Comparison of ENCODE assay signal across 8 cellular contexts in the genomic region with DNA sequence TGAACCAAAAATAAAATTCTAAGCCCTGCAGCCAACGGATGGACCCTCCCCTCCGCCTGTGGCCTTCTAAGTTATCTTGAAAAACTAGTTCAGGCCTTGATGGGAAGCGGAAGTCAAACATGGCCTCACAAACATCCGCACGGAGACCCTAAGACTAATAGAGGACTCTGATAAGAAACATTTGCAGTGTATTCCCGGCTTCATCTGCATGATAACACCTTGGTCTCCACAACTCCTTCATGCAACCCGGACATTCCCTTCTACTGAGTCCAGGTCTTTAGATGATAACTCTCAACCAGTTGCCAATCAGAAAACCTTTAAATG. TPM values are rescaled to one million over a fixed set of nuclear protein-coding genes. Genes with fewer than 3 reads are reported as not detected.
DNase-seq lines count a peak whose midpoint lies in the region; ATAC-seq and TF ChIP-seq lines count a peak whose summit lies in the region.

No MANE protein-coding gene starts in this region.

- peak overlapping the region; percentile 60 for H3K27ac Mint-ChIP-seq in activated T-cell treated with anti-CD3 and anti-CD28 coated beads, Interleukin-2, amount 50 U/mL, for 24 hours
- peak overlapping the region; percentile 90 for H3K27ac Mint-ChIP-seq in dendritic cell treated with granulocyte-macrophage colony-stimulating factor and Interleukin-4, amounts not matched to agents 40 ng/mL and 50 ng/mL, for 4 days
- H3K27ac Mint-ChIP-seq in natural killer cell: peak overlapping the region; percentile 66 to 88

- ATAC-seq in natural killer cell: no peak

- H3K4me1 Mint-ChIP-seq in activated T-cell treated with anti-CD3 and anti-CD28 coated beads, Interleukin-2, amount 50 U/mL, for 24 hours (ENCODE audit: low read depth): peaks cover 46% of the 10 kb centered on the region
- H3K4me1 Mint-ChIP-seq in dendritic cell treated with granulocyte-macrophage colony-stimulating factor and Interleukin-4, amounts not matched to agents 40 ng/mL and 50 ng/mL, for 4 days (ENCODE audit: low read depth): peaks cover 72% of the 10 kb centered on the region
- peaks cover 40 to 48% of the 10 kb centered on the region in 2 donors for H3K4me1 Mint-ChIP-seq in natural killer cell

- peaks cover 26% of the 10 kb centered on the region for H3K36me3 Mint-ChIP-seq in activated T-cell treated with anti-CD3 and anti-CD28 coated beads, Interleukin-2, amount 50 U/mL, for 24 hours (ENCODE audit: low read depth)
- peaks cover 38% of the 10 kb centered on the region for H3K36me3 Mint-ChIP-seq in dendritic cell treated with granulocyte-macrophage colony-stimulating factor and Interleukin-4, amounts not matched to agents 40 ng/mL and 50 ng/mL, for 4 days (ENCODE audit: low read depth)
- H3K36me3 Mint-ChIP-seq in natural killer cell: no peaks in the 10 kb centered on the region

- DNase-seq in activated T-cell treated with anti-CD3 and anti-CD28 coated beads, Interleukin-2, amount 50 U/mL, for 24 hours: no peak
- no peak for DNase-seq in activated T-cell treated with anti-CD3 and anti-CD28 coated beads for 4 hours
- DNase-seq in NCI-H2227 treated with DMSO at 0.1 percent for 48 hours (lab: John Stamatoyannopoulos, UW): peak; percentile 22
- no peak for DNase-seq in natural killer cell
- no peak for DNase-seq in HuH-7 (ENCODE audit: low spot score)
- DNase-seq in NCI-H2171 (lab: John Stamatoyannopoulos, UW): no peak
- no peak for DNase-seq in NCI-H2081 treated with DMSO at 0.1 percent for 48 hours (lab: John Stamatoyannopoulos, UW)

- no peaks in the 10 kb centered on the region for H3K9me3 Mint-ChIP-seq in activated T-cell treated with anti-CD3 and anti-CD28 coated beads, Interleukin-2, amount 50 U/mL, for 24 hours
- no peaks in the 10 kb centered on the region for H3K9me3 Mint-ChIP-seq in dendritic cell treated with granulocyte-macrophage colony-stimulating factor and Interleukin-4, amounts not matched to agents 40 ng/mL and 50 ng/mL, for 4 days
- H3K9me3 Mint-ChIP-seq in natural killer cell: no peaks in the 10 kb centered on the region

- H3K4me3 Mint-ChIP-seq in activated T-cell treated with anti-CD3 and anti-CD28 coated beads, Interleukin-2, amount 50 U/mL, for 24 hours: peak overlapping the region; percentile 68
- peak overlapping the region; percentile 65 for H3K4me3 Mint-ChIP-seq in dendritic cell treated with granulocyte-macrophage colony-stimulating factor and Interleukin-4, amounts not matched to agents 40 ng/mL and 50 ng/mL, for 4 days
- H3K4me3 Mint-ChIP-seq in natural killer cell: peak overlapping the region; percentile 94

- intact Hi-C loops in dendritic cell treated with granulocyte-macrophage colony-stimulating factor and Interleukin-4, amounts not matched to agents 40 ng/mL and 50 ng/mL, for 4 days (cut with micrococcal nuclease): loop anchor here (5.0 to 10.0 kb wide), 3 partner anchors 90 to 317 kb away; a partner anchor contains a TSS
- intact Hi-C loops in natural killer cell (cut with micrococcal nuclease): loop anchor here (10.0 kb wide), 1 partner anchor 507 kb away; a partner anchor contains a TSS

- no peaks in the 10 kb centered on the region for H3K27me3 Mint-ChIP-seq in activated T-cell treated with anti-CD3 and anti-CD28 coated beads, Interleukin-2, amount 50 U/mL, for 24 hours
- H3K27me3 Mint-ChIP-seq in dendritic cell treated with granulocyte-macrophage colony-stimulating factor and Interleukin-4, amounts not matched to agents 40 ng/mL and 50 ng/mL, for 4 days: no peaks in the 10 kb centered on the region
- H3K27me3 Mint-ChIP-seq in natural killer cell (ENCODE audit: low read depth in 2 of 2): peaks cover 11 to 18% of the 10 kb centered on the region in 2 donors

- TF ChIP-seq CTCF in natural killer cell (IDR thresholded peaks at IDR 0.05): no peak

RNA-seq across cellular contexts. Expression of a gene that starts 0.8 kb away (rescaled TPM):
- 10 to 100 TPM; 38.4 to 48.9 (median 44.9) TPM for total RNA-seq in natural killer cell
